Comparison of ENCODE assay signal across 28 cellular contexts in genomic region chr4:184951668-184952160, GRCh38.
"Had no signal": no experiment of that assay in that cellular context is flagged by ENCODE, and none has a peak within 500 bp of the region (broad histone marks: within the 10 kb centered on the region; RNA-seq: fewer than 3 reads in every experiment).

No MANE protein-coding gene starts in this region.

- H3K27ac Mint-ChIP-seq: activated B cell treated with CpG ODN at 0.5 μM for 24 hours; activated CD4-positive, alpha-beta memory T cell treated with anti-CD3 and anti-CD28 coated beads for 36 hours; activated CD8-positive, alpha-beta T cell treated with anti-CD3 and anti-CD28 coated beads, Interleukin-2, amount 10 ng/mL, durations not matched to agents 7 days and 5 days; activated naive CD8-positive, alpha-beta T cell; activated T-helper 17 cell treated with anti-CD3 and anti-CD28 coated beads, Interleukin-2, amount 50 U/mL, for 72 hours; dendritic cell treated with granulocyte-macrophage colony-stimulating factor and Interleukin-4, amounts not matched to agents 40 ng/mL and 50 ng/mL, for 4 days; endodermal cell; T-helper 17 cell; T-helper 2 cell treated with Interferon-gamma antibody and Interleukin-4, amounts not matched to agents 5 μg/mL and 100 μg/mL, for 36 hours had no signal

- H3K36me3 Mint-ChIP-seq: activated CD4-positive, alpha-beta memory T cell treated with anti-CD3 and anti-CD28 coated beads for 36 hours; activated naive CD8-positive, alpha-beta T cell had no signal

- H3K4me3 Mint-ChIP-seq: activated B cell treated with CpG ODN at 0.5 μM for 24 hours; activated CD4-positive, alpha-beta memory T cell treated with anti-CD3 and anti-CD28 coated beads for 36 hours; activated CD8-positive, alpha-beta T cell treated with anti-CD3 and anti-CD28 coated beads, Interleukin-2, amount 10 ng/mL, durations not matched to agents 7 days and 5 days; activated naive CD8-positive, alpha-beta T cell; activated T-cell treated with anti-CD3 and anti-CD28 coated beads, Interleukin-2, amount 50 U/mL, for 4 hours; activated T-helper 17 cell treated with anti-CD3 and anti-CD28 coated beads, Interleukin-2, amount 50 U/mL, for 72 hours; central memory CD8-positive, alpha-beta T cell; dendritic cell treated with granulocyte-macrophage colony-stimulating factor and Interleukin-4, amounts not matched to agents 40 ng/mL and 50 ng/mL, for 4 days; endodermal cell; T-helper 17 cell; T-helper 2 cell treated with Interferon-gamma antibody and Interleukin-4, amounts not matched to agents 5 μg/mL and 100 μg/mL, for 36 hours had no signal

- DNase-seq: activated B cell treated with CpG ODN at 0.5 μM for 24 hours; activated CD4-positive, alpha-beta memory T cell treated with anti-CD3 and anti-CD28 coated beads for 36 hours; activated CD4-positive, alpha-beta T cell treated with anti-CD3 and anti-CD28 coated beads for 48 hours; activated CD8-positive, alpha-beta T cell treated with anti-CD3 and anti-CD28 coated beads, Interleukin-2, amount 10 ng/mL, durations not matched to agents 7 days and 5 days; activated effector memory CD4-positive, alpha-beta T cell treated with Interleukin-2 at 50 U/mL for 16 hours; activated gamma-delta T cell treated with Interleukin-2 at 50 U/mL for 16 hours; activated naive CD4-positive, alpha-beta T cell treated with anti-CD3 and anti-CD28 coated beads, Interleukin-2, amount 50 U/mL, for 16 hours; activated naive CD4-positive, alpha-beta T cell treated with Interleukin-2 at 50 U/mL for 16 hours; activated T-cell treated with anti-CD3 and anti-CD28 coated beads, Interleukin-2, amount 50 U/mL, for 4 hours; amniotic stem cell; anterior cingulate cortex; brain microvascular endothelial cell; dorsolateral prefrontal cortex; effector memory CD4-positive, alpha-beta T cell; endodermal cell; foreskin keratinocyte; gastrocnemius medialis; T-helper 1 cell; T-helper 17 cell; T1000; WERI-Rb-1 had no signal

- ATAC-seq: activated CD4-positive, CD25-positive, alpha-beta regulatory T cell treated with anti-CD3 and anti-CD28 coated beads, Interleukin-2, amount 50 U/mL, for 24 hours; activated CD8-positive, alpha-beta T cell treated with anti-CD3 and anti-CD28 coated beads, Interleukin-2, amount 10 ng/mL, durations not matched to agents 7 days and 5 days; activated T-cell treated with anti-CD3 and anti-CD28 coated beads, Interleukin-2, amount 50 U/mL, for 4 hours; activated T-helper 17 cell treated with anti-CD3 and anti-CD28 coated beads, Interleukin-2, amount 50 U/mL, for 72 hours; esophagus mucosa; foreskin keratinocyte; gastrocnemius medialis; T-helper 17 cell had no signal

- H3K9me3 Mint-ChIP-seq: activated B cell treated with CpG ODN at 0.5 μM for 24 hours; activated CD4-positive, alpha-beta memory T cell treated with anti-CD3 and anti-CD28 coated beads for 36 hours; activated T-cell treated with anti-CD3 and anti-CD28 coated beads, Interleukin-2, amount 50 U/mL, for 4 hours; activated T-helper 17 cell treated with anti-CD3 and anti-CD28 coated beads, Interleukin-2, amount 50 U/mL, for 72 hours; central memory CD8-positive, alpha-beta T cell; dendritic cell treated with granulocyte-macrophage colony-stimulating factor and Interleukin-4, amounts not matched to agents 40 ng/mL and 50 ng/mL, for 4 days; endodermal cell; T-helper 2 cell treated with Interferon-gamma antibody and Interleukin-4, amounts not matched to agents 5 μg/mL and 100 μg/mL, for 36 hours had no signal

- H3K4me1 Mint-ChIP-seq: activated B cell treated with CpG ODN at 0.5 μM for 24 hours; activated T-helper 17 cell treated with anti-CD3 and anti-CD28 coated beads, Interleukin-2, amount 50 U/mL, for 72 hours; central memory CD8-positive, alpha-beta T cell; endodermal cell; T-helper 17 cell had no signal
